ENCODE assay signal across 16 cellular contexts in genomic region chrX:136674270-136674986, GRCh38. TPM values are rescaled to one million over a fixed set of nuclear protein-coding genes. Genes with fewer than 3 reads are reported as not detected.
DNase-seq lines count a peak whose midpoint lies in the region; ATAC-seq, FAIRE-seq and TF ChIP-seq lines count a peak whose summit lies in the region.
"Had no signal": no experiment of that assay in that cellular context is flagged by ENCODE, and none has a peak within 500 bp of the region (broad histone marks: within the 10 kb centered on the region; RNA-seq: fewer than 3 reads in every experiment).

No MANE protein-coding gene starts in this region.

- H3K27ac Mint-ChIP-seq in activated naive CD4-positive, alpha-beta T cell treated with anti-CD3 and anti-CD28 coated beads, Interleukin-2, amount 50 U/mL, for 24 hours, result peak overlapping the region; percentile 93
- H3K27ac Mint-ChIP-seq in activated T-helper 17 cell treated with anti-CD3 and anti-CD28 coated beads, Interleukin-2, amount 50 U/mL, for 72 hours, result peak overlapping the region; percentile 90

- DNase-seq in activated naive CD4-positive, alpha-beta T cell (lab: John Stamatoyannopoulos, UW), result no peak
- DNase-seq in stimulated activated CD4-positive, alpha-beta T cell treated with anti-CD3 and anti-CD28 coated beads, Interleukin-4, amount 100 ng/mL, for 1 hour, result no peak
- DNase-seq in D721Med (ENCODE audit: insufficient read length, low spot score) (no peak), NCI-H2227 (lab: John Stamatoyannopoulos, UW; ENCODE audit: unreplicated experiment) (no peak)
- DNase-seq: activated CD4-positive, alpha-beta T cell treated with anti-CD3 and anti-CD28 coated beads for 1 hour; Karpas-422; NCI-H2081 had no signal

- H3K4me1 Mint-ChIP-seq in activated naive CD4-positive, alpha-beta T cell treated with anti-CD3 and anti-CD28 coated beads, Interleukin-2, amount 50 U/mL, for 24 hours, result peaks cover 93% of the 10 kb centered on the region
- H3K4me1 Mint-ChIP-seq in activated T-helper 17 cell treated with anti-CD3 and anti-CD28 coated beads, Interleukin-2, amount 50 U/mL, for 72 hours, result peaks cover 53% of the 10 kb centered on the region

- H3K36me3 Mint-ChIP-seq in activated naive CD4-positive, alpha-beta T cell treated with anti-CD3 and anti-CD28 coated beads, Interleukin-2, amount 50 U/mL, for 24 hours, result peaks cover 15% of the 10 kb centered on the region
- H3K36me3 Mint-ChIP-seq in activated T-helper 17 cell treated with anti-CD3 and anti-CD28 coated beads, Interleukin-2, amount 50 U/mL, for 72 hours (ENCODE audit: low read depth), result peaks cover 82% of the 10 kb centered on the region

- no peak for FAIRE-seq in D721Med (lab: Jason Lieb, UNC)
- FAIRE-seq: islet of Langerhans had no signal

- H3K9me3 Mint-ChIP-seq in activated naive CD4-positive, alpha-beta T cell treated with anti-CD3 and anti-CD28 coated beads, Interleukin-2, amount 50 U/mL, for 24 hours, result no peaks in the 10 kb centered on the region
- H3K9me3 Mint-ChIP-seq in activated T-helper 17 cell treated with anti-CD3 and anti-CD28 coated beads, Interleukin-2, amount 50 U/mL, for 72 hours, result no peaks in the 10 kb centered on the region

- peak overlapping the region; percentile 79 for H3K4me3 Mint-ChIP-seq in activated naive CD4-positive, alpha-beta T cell treated with anti-CD3 and anti-CD28 coated beads, Interleukin-2, amount 50 U/mL, for 24 hours
- peak overlapping the region; percentile 79 for H3K4me3 Mint-ChIP-seq in activated T-helper 17 cell treated with anti-CD3 and anti-CD28 coated beads, Interleukin-2, amount 50 U/mL, for 72 hours

- no peaks in the 10 kb centered on the region for H3K27me3 Mint-ChIP-seq in activated naive CD4-positive, alpha-beta T cell treated with anti-CD3 and anti-CD28 coated beads, Interleukin-2, amount 50 U/mL, for 24 hours
- no peaks in the 10 kb centered on the region for H3K27me3 Mint-ChIP-seq in activated T-helper 17 cell treated with anti-CD3 and anti-CD28 coated beads, Interleukin-2, amount 50 U/mL, for 72 hours

- ATAC-seq in HG02884 (IDR thresholded peaks at IDR 0.05; ENCODE audit: unreplicated experiment) (peak; percentile 38), HG02759 (IDR thresholded peaks at IDR 0.05; ENCODE audit: unreplicated experiment) (no peak)
- ATAC-seq in activated T-helper 17 cell treated with anti-CD3 and anti-CD28 coated beads, Interleukin-2, amount 50 U/mL, for 72 hours (replicated peaks), result peak; percentile 18
- ATAC-seq: SK-N-SH treated with all-trans-retinoic acid at 6 μM for 48 hours had no signal

- TF ChIP-seq CTCF in D721Med (IDR thresholded peaks at IDR 0.05; ENCODE audit: insufficient read depth, missing control alignments), result no peak

RNA-seq across cellular contexts. Expression of gene CD40LG, which starts 26.5 kb away (rescaled TPM):
- total RNA-seq in activated T-helper 17 cell treated with anti-CD3 and anti-CD28 coated beads, Interleukin-2, amount 50 U/mL, for 72 hours, result 100 to 1,000 TPM in 1 of 2 donors, 10 to 100 TPM in 1; 87.0 to 110 TPM
- total RNA-seq: fibroblast of villous mesenchyme, posterior vena cava, vagina had no signal
